Comparison of ENCODE assay signal across 9 cellular contexts in the genomic region with DNA sequence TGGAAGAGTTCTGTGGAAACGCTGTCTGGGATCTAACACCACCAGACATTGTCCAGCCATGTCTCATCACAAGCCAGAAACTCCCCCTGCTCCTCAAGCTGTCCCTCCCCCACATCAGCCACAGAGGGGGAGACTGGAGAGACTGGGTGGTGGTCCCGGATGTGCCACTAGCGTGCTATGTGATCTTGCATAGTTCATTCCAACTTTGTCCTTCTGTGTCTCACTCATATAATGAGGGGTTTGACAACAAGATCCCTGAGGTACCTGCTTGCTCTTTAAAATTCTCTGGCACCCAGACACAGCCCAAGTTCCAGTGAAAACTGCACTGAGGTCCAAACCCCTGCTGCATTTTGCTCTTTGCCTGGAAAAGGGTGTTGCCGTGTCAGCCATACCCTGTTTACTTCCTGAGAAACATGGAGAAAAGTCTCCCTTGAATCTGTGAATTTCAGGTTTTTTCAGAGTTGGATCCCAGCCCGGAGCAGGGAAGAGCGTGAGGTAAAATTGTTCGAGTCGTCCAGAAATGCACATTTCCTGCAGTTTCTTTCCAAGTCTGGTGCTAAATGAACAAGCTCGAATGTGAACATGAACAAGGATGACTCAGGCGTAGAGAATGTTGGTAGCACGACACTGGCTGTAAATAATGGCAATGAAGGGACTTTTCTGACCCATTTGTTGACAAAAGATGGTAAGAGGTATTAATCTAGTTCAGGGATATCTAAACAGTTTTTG.
DNase-seq lines count a peak whose midpoint lies in the region; FAIRE-seq and TF ChIP-seq lines count a peak whose summit lies in the region.
"Had no signal": no experiment of that assay in that cellular context is flagged by ENCODE, and none has a peak within 500 bp of the region (broad histone marks: within the 10 kb centered on the region; RNA-seq: fewer than 3 reads in every experiment).

No MANE protein-coding gene starts in this region.

- H3K36me3 ChIP-seq in colonic mucosa (no peaks in the 10 kb centered on the region), mesenchymal stem cell (ENCODE audit: control insufficient read depth in 1 of 2, insufficient read depth in 2 of 2, low read depth in 1 of 2, low read length in 2 of 2) (no peaks in the 10 kb centered on the region)

- H2AFZ ChIP-seq in mesenchymal stem cell (ENCODE audit: low read depth, low read length) = peak overlapping the region; percentile 20

- no peak for TF ChIP-seq CTCF in colonic mucosa (IDR thresholded peaks at IDR 0.05)

- peak overlapping the region; percentile 85 for H2BK120ac ChIP-seq in mesenchymal stem cell (ENCODE audit: low read depth, low read length)

- H3K18ac ChIP-seq in mesenchymal stem cell (ENCODE audit: low read depth in 1 of 2, low read length in 2 of 2) = peak overlapping the region; percentile 89 to 95

- DNase-seq in DMS79 treated with DMSO at 0.1 percent for 48 hours (lab: John Stamatoyannopoulos, UW) (peak; percentile 3), DMS79 (lab: John Stamatoyannopoulos, UW) (no peak), colonic mucosa (peak; percentile 21), mesenchymal stem cell (peak; percentile 97), urothelium cell line (ENCODE audit: low spot score) (peak; percentile 82), HuH-7 (ENCODE audit: low spot score) (no peak), NAMALWA (ENCODE audit: low spot score) (no peak), OCI-M2 (lab: John Stamatoyannopoulos, UW; ENCODE audit: unreplicated experiment) (no peak)

- peak overlapping the region; percentile 95 for H4K91ac ChIP-seq in mesenchymal stem cell (ENCODE audit: low read length)

- peak overlapping the region; percentile 35 for H3K4me2 ChIP-seq in mesenchymal stem cell (ENCODE audit: low read length, poor library complexity, severe bottlenecking)

- H3K27me3 ChIP-seq in colonic mucosa (no peaks in the 10 kb centered on the region), mesenchymal stem cell (ENCODE audit: control insufficient read depth in 1 of 2, insufficient read depth in 1 of 2, low read length in 2 of 2) (peaks cover 0 to 47% of the 10 kb centered on the region in 2 experiments)

- no peak overlapping the region for H2BK5ac ChIP-seq in mesenchymal stem cell (ENCODE audit: low read depth, low read length, poor library complexity, severe bottlenecking)

- intact Hi-C loops in colonic mucosa (cut with DNase I) = no loop called here

- peak overlapping the region; percentile 42 to 63 for H3K23ac ChIP-seq in mesenchymal stem cell (ENCODE audit: low read length in 2 of 2)

- no peak overlapping the region for H3K4me3 ChIP-seq in colonic mucosa
- peak overlapping the region in 1 of 2 experiments; percentile 17 for H3K4me3 ChIP-seq in mesenchymal stem cell (ENCODE audit: insufficient read depth in 1 of 2, low read depth in 1 of 2, low read length in 2 of 2)

- H3K4ac ChIP-seq in mesenchymal stem cell (ENCODE audit: low read depth in 1 of 2, low read length in 2 of 2) = peak overlapping the region; percentile 86 to 88

- peak overlapping the region in 1 of 2 experiments; percentile 16 for H3K14ac ChIP-seq in mesenchymal stem cell (ENCODE audit: low read length in 2 of 2)

- no peaks in the 10 kb centered on the region for H3K79me1 ChIP-seq in mesenchymal stem cell (replicated peaks; ENCODE audit: low read length, poor library complexity, severe bottlenecking)

- H3K27ac ChIP-seq in colonic mucosa (no peak overlapping the region), mesenchymal stem cell (ENCODE audit: low read length, poor library complexity, severe bottlenecking) (peak overlapping the region; percentile 90)

- no peaks in the 10 kb centered on the region for H3K4me1 ChIP-seq in colonic mucosa
- H3K4me1 ChIP-seq in mesenchymal stem cell (ENCODE audit: control insufficient read depth, insufficient read depth, low read depth, low read length) = peaks cover 9% of the 10 kb centered on the region

- peak overlapping the region; percentile 88 for H4K8ac ChIP-seq in mesenchymal stem cell (ENCODE audit: low read length)

- peak overlapping the region; percentile 78 for H2BK15ac ChIP-seq in mesenchymal stem cell (ENCODE audit: low read depth, poor library complexity, severe bottlenecking)

- WGBS in mesenchymal stem cell = 2% methylated on average over 10 of the region's 11 CpGs

- FAIRE-seq in urothelium cell line (lab: Jason Lieb, UNC) = peak; percentile 75
- FAIRE-seq: A204.1 had no signal

- no peak overlapping the region for H3K9ac ChIP-seq in colonic mucosa (ENCODE audit: low read depth in 2 of 2, low read length in 2 of 2)
- peak overlapping the region; percentile 16 for H3K9ac ChIP-seq in mesenchymal stem cell (ENCODE audit: low read length)

- H2AK5ac ChIP-seq in mesenchymal stem cell (ENCODE audit: low read length, severe bottlenecking) = no peak overlapping the region

- peak overlapping the region; percentile 65 to 97 for H2BK12ac ChIP-seq in mesenchymal stem cell (ENCODE audit: low read length in 2 of 2)

- H3K9me3 ChIP-seq in colonic mucosa (no peaks in the 10 kb centered on the region), mesenchymal stem cell (ENCODE audit: control insufficient read depth, low read length) (no peaks in the 10 kb centered on the region)

Comparison
In these comparisons a context has a peak if more than half of its experiments do, and no peak if none do; other contexts are left out.
1. DNase-seq: peak in DMS79 treated with DMSO at 0.1 percent for 48 hours (single experiment), colonic mucosa (single experiment), mesenchymal stem cell (single experiment) and urothelium cell line (single experiment); none in DMS79 (single experiment), HuH-7 (single experiment), NAMALWA (single experiment) and OCI-M2 (single experiment).